Comparison of ENCODE assay signal across 21 cellular contexts in genomic region chr6:169656626-169657610, GRCh38. TPM values are rescaled to one million over a fixed set of nuclear protein-coding genes. Genes with fewer than 3 reads are reported as not detected.
DNase-seq lines count a peak whose midpoint lies in the region; ATAC-seq and TF ChIP-seq lines count a peak whose summit lies in the region.
"Had no signal": no experiment of that assay in that cellular context is flagged by ENCODE, and none has a peak within 500 bp of the region (broad histone marks: within the 10 kb centered on the region; RNA-seq: fewer than 3 reads in every experiment).

No MANE protein-coding gene starts in this region.

- intact Hi-C loops in activated T-helper 2 cell treated with anti-CD3 and anti-CD28 coated beads, Interferon-gamma antibody, Interleukin-2, Interleukin-4, amounts not matched to agents 10 μg/mL and 5 μg/mL and 100 μg/mL, durations not matched to agents 14 hours and 24 hours and 36 hours (cut with micrococcal nuclease) = loop anchor here (10.0 kb wide), 1 partner anchor 102 kb away; no protein-coding TSS in a partner anchor

- H3K36me3 ChIP-seq in BLaER1 treated with 17β-estradiol and CSF1 and Interleukin-3, amounts not matched to agents 10 nM and 100 nM = peaks cover 7 to 54% (median 18%) of the 10 kb centered on the region in 11 experiments; a peak in 18 of 22 replicates
- H3K36me3 ChIP-seq in HUES6 (ENCODE audit: control insufficient read depth, insufficient read depth, low read length) = peaks cover 70% of the 10 kb centered on the region

- H3K27me3 Mint-ChIP-seq in endothelial cell (ENCODE audit: unreplicated experiment) (peaks cover 9% of the 10 kb centered on the region), neural crest cell (ENCODE audit: low read depth) (no peaks in the 10 kb centered on the region)
- no peaks in the 10 kb centered on the region for H3K27me3 Mint-ChIP-seq in activated T-helper 2 cell treated with anti-CD3 and anti-CD28 coated beads, Interferon-gamma antibody, Interleukin-2, Interleukin-4, amounts not matched to agents 10 μg/mL and 5 μg/mL and 100 μg/mL, durations not matched to agents 14 hours and 24 hours and 36 hours (ENCODE audit: low read depth)
- H3K27me3 Mint-ChIP-seq: CD4-positive, alpha-beta memory T cell; IgD-negative memory B cell had no signal

- peaks cover 52% of the 10 kb centered on the region for H3K36me3 Mint-ChIP-seq in endothelial cell (ENCODE audit: low read depth, unreplicated experiment)
- peaks cover 28% of the 10 kb centered on the region for H3K36me3 Mint-ChIP-seq in neural crest cell (ENCODE audit: low read depth)
- no peaks in the 10 kb centered on the region for H3K36me3 Mint-ChIP-seq in activated T-helper 2 cell treated with anti-CD3 and anti-CD28 coated beads, Interferon-gamma antibody, Interleukin-2, Interleukin-4, amounts not matched to agents 10 μg/mL and 5 μg/mL and 100 μg/mL, durations not matched to agents 14 hours and 24 hours and 36 hours (ENCODE audit: low read depth)

- H3K4me3 Mint-ChIP-seq in endothelial cell (ENCODE audit: unreplicated experiment) = peak overlapping the region; percentile 65
- peak overlapping the region; percentile 66 for H3K4me3 Mint-ChIP-seq in neural crest cell
- H3K4me3 Mint-ChIP-seq in activated T-helper 2 cell treated with anti-CD3 and anti-CD28 coated beads, Interferon-gamma antibody, Interleukin-2, Interleukin-4, amounts not matched to agents 10 μg/mL and 5 μg/mL and 100 μg/mL, durations not matched to agents 14 hours and 24 hours and 36 hours (ENCODE audit: low read depth) = no peak overlapping the region
- H3K4me3 Mint-ChIP-seq: CD4-positive, alpha-beta memory T cell had no signal

- H3K9me3 Mint-ChIP-seq in endothelial cell (ENCODE audit: unreplicated experiment) = no peaks in the 10 kb centered on the region
- H3K9me3 Mint-ChIP-seq in neural crest cell = no peaks in the 10 kb centered on the region
- no peaks in the 10 kb centered on the region for H3K9me3 Mint-ChIP-seq in activated T-helper 2 cell treated with anti-CD3 and anti-CD28 coated beads, Interferon-gamma antibody, Interleukin-2, Interleukin-4, amounts not matched to agents 10 μg/mL and 5 μg/mL and 100 μg/mL, durations not matched to agents 14 hours and 24 hours and 36 hours
- H3K9me3 Mint-ChIP-seq: IgD-negative memory B cell had no signal

- no peak overlapping the region for H3K27ac Mint-ChIP-seq in endothelial cell (ENCODE audit: unreplicated experiment)
- peak overlapping the region; percentile 89 for H3K27ac Mint-ChIP-seq in neural crest cell (ENCODE audit: unreplicated experiment)
- no peak overlapping the region for H3K27ac Mint-ChIP-seq in activated T-helper 2 cell treated with anti-CD3 and anti-CD28 coated beads, Interferon-gamma antibody, Interleukin-2, Interleukin-4, amounts not matched to agents 10 μg/mL and 5 μg/mL and 100 μg/mL, durations not matched to agents 14 hours and 24 hours and 36 hours
- H3K27ac Mint-ChIP-seq: IgD-negative memory B cell had no signal

- H3K9me3 ChIP-seq in BLaER1 treated with 17β-estradiol and CSF1 and Interleukin-3, amounts not matched to agents 10 nM and 100 nM (replicated peaks in 1 of 11) = no peaks in the 10 kb centered on the region; a peak in 1 of 22 replicates
- H3K9me3 ChIP-seq in HUES6 (ENCODE audit: control insufficient read depth, insufficient read depth, low read depth, low read length) = 0 out of 2 replicates have a peak, but pooled peaks cover 7% of the 10 kb centered on the region

- H3K4me1 ChIP-seq in BLaER1 treated with 17β-estradiol and CSF1 and Interleukin-3, amounts not matched to agents 10 nM and 100 nM = peaks cover 9 to 50% (median 46%) of the 10 kb centered on the region in 10 experiments; a peak in 19 of 20 replicates
- peaks cover 23% of the 10 kb centered on the region; the same call in 1 of the 2 replicates for H3K4me1 ChIP-seq in HUES6 (ENCODE audit: control insufficient read depth, insufficient read depth, low read length)

- H3K27me3 ChIP-seq in BLaER1 treated with 17β-estradiol and CSF1 and Interleukin-3, amounts not matched to agents 10 nM and 100 nM = no peaks in the 10 kb centered on the region
- no peaks in the 10 kb centered on the region for H3K27me3 ChIP-seq in HUES6 (ENCODE audit: control insufficient read depth, insufficient read depth, low read length)

- 0 out of 22 replicates have a peak overlapping the region, but pooled peaks of 1 of the 11 experiments have one; percentile 32 for H3K9ac ChIP-seq in BLaER1 treated with 17β-estradiol and CSF1 and Interleukin-3, amounts not matched to agents 10 nM and 100 nM
- H3K9ac ChIP-seq in HUES6 (ENCODE audit: low read length) = peak overlapping the region; percentile 41
- H3K9ac ChIP-seq: KMS-11 had no signal

- no peak for ATAC-seq in HG02798 (IDR thresholded peaks at IDR 0.05; ENCODE audit: poor library complexity, unreplicated experiment)
- no peak for ATAC-seq in HG03354 (IDR thresholded peaks at IDR 0.05; ENCODE audit: poor library complexity, severe bottlenecking, unreplicated experiment)

- DNase-seq in endothelial cell (ENCODE audit: low spot score) (no peak), neural crest cell (ENCODE audit: low read depth, low spot score) (no peak), GDM1 (lab: John Stamatoyannopoulos, UW) (no peak)
- DNase-seq in activated T-helper 2 cell treated with anti-CD3 and anti-CD28 coated beads, Interferon-gamma antibody, Interleukin-2, Interleukin-4, amounts not matched to agents 10 μg/mL and 5 μg/mL and 100 μg/mL, durations not matched to agents 14 hours and 24 hours and 36 hours (ENCODE audit: low spot score) = no peak
- DNase-seq: CD4-positive, alpha-beta memory T cell; DMS 273 treated with DMSO at 0.1 percent for 48 hours; DND-41; MM.1S; NCI-H1417 treated with DMSO at 0.1 percent for 48 hours; NCI-H1694 treated with DMSO at 0.1 percent for 48 hours; NCI-H2081; NCI-H2227 treated with DMSO at 0.1 percent for 48 hours; NCI-H526 treated with DMSO at 0.1 percent for 48 hours; RPMI8226; SHP77 had no signal

- peak overlapping the region in 8 of 11 experiments; percentile 78 to 89 (median 84); a peak in 17 of 22 replicates for H3K4me2 ChIP-seq in BLaER1 treated with 17β-estradiol and CSF1 and Interleukin-3, amounts not matched to agents 10 nM and 100 nM
- H3K4me2 ChIP-seq: KMS-11 had no signal

- no peak overlapping the region for H3K4me3 ChIP-seq in BLaER1 treated with 17β-estradiol and CSF1 and Interleukin-3, amounts not matched to agents 10 nM and 100 nM
- no peak overlapping the region for H3K4me3 ChIP-seq in HUES6 (ENCODE audit: low read depth, low read length)

- TF ChIP-seq CTCF in endothelial cell (IDR thresholded peaks at IDR 0.05; ENCODE audit: unreplicated experiment) (no peak), neural crest cell (conservative IDR thresholded peaks at IDR 0.05) (no peak)

- no peaks in the 10 kb centered on the region for H3K4me1 Mint-ChIP-seq in endothelial cell (ENCODE audit: unreplicated experiment)
- peaks cover 32% of the 10 kb centered on the region for H3K4me1 Mint-ChIP-seq in neural crest cell
- peaks cover 6% of the 10 kb centered on the region for H3K4me1 Mint-ChIP-seq in activated T-helper 2 cell treated with anti-CD3 and anti-CD28 coated beads, Interferon-gamma antibody, Interleukin-2, Interleukin-4, amounts not matched to agents 10 μg/mL and 5 μg/mL and 100 μg/mL, durations not matched to agents 14 hours and 24 hours and 36 hours (ENCODE audit: low read depth)

- no peak overlapping the region; a peak in 1 of 22 replicates for H3K27ac ChIP-seq in BLaER1 treated with 17β-estradiol and CSF1 and Interleukin-3, amounts not matched to agents 10 nM and 100 nM
- H3K27ac ChIP-seq in HUES6 (ENCODE audit: low read depth, low read length) = peak overlapping the region; percentile 63; the same call in 1 of the 2 replicates
- H3K27ac ChIP-seq: KMS-11 had no signal

- H4K20me1 ChIP-seq in BLaER1 treated with 17β-estradiol and CSF1 and Interleukin-3, amounts not matched to agents 10 nM and 100 nM = no peaks in the 10 kb centered on the region; a peak in 2 of 22 replicates

RNA-seq across cellular contexts. Expression of gene WDR27, which starts 44.9 kb away (rescaled TPM):
- 59.0 TPM for total RNA-seq in endothelial cell (ENCODE audit: unreplicated experiment)
- 102 and 103 TPM in 2 replicates for total RNA-seq in neural crest cell
- total RNA-seq in activated T-helper 2 cell treated with anti-CD3 and anti-CD28 coated beads, Interferon-gamma antibody, Interleukin-2, Interleukin-4, amounts not matched to agents 10 μg/mL and 5 μg/mL and 100 μg/mL, durations not matched to agents 14 hours and 24 hours and 36 hours = 35.0 and 35.9 TPM in 2 replicates

RNA-seq across cellular contexts. Expression of gene C6orf120, which starts 45.0 kb away (rescaled TPM):
- total RNA-seq in endothelial cell (ENCODE audit: unreplicated experiment) (34.2 TPM), neural crest cell (28.2 and 28.7 TPM in 2 replicates)
- total RNA-seq in activated T-helper 2 cell treated with anti-CD3 and anti-CD28 coated beads, Interferon-gamma antibody, Interleukin-2, Interleukin-4, amounts not matched to agents 10 μg/mL and 5 μg/mL and 100 μg/mL, durations not matched to agents 14 hours and 24 hours and 36 hours = 18.9 and 19.6 TPM in 2 replicates
